8 cellular contexts compared by ENCODE assay signal in the genomic region with DNA sequence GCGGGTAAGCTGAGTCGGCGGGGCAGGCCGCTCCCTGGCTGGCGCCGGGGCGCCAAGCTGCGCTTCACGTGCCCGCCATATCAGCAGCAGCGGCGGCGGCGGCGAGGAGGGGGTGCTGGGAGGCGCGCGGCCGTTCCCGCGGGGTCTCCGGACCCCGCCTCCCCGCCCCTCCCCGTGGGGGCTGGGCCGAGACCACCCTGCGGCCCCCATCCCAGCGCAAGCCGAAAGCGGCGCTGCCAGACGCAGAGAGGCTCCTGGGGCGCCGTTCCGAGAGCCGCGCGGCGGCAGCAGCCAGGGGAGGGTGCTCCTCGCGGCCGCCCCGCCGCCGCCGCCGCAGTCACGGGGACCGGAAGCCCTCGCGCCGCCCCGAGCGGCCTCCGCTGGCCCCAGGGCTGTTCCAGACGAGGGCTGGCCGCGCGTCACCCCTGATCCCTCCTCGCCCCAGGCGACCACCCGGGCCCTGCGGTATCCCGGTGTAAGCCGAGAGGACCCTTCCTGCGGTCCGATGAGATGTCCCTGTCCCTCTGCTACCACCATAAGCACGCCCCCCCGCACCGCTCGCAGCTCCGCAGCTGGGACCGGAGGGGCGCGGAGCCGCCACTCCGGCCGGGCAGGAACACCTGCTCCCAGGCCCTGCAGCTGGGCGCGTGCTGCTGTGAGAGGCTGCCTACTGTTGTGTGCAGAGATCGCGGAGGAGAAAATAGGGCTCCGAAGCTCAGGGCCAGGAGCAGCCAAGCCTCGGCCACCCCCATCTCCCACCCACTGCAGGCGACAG. TPM values are rescaled to one million over a fixed set of nuclear protein-coding genes. Genes with fewer than 3 reads are reported as not detected.
DNase-seq lines count a peak whose midpoint lies in the region; ATAC-seq, FAIRE-seq and TF ChIP-seq lines count a peak whose summit lies in the region.

No MANE protein-coding gene starts in this region.

- peaks cover 0 to 25% (median 13%) of the 10 kb centered on the region in 3 donors for H3K4me1 ChIP-seq in pancreas

- H3K27me3 ChIP-seq in pancreas, result peaks cover 0 to 6% (median 2%) of the 10 kb centered on the region in 4 donors

- no peak for FAIRE-seq in pancreas (lab: Jason Lieb, UNC)

- no peak for TF ChIP-seq CTCF in pancreas (IDR thresholded peaks at IDR 0.05)

- peak; percentile 33 for ATAC-seq in HG03571 (IDR thresholded peaks at IDR 0.05; ENCODE audit: unreplicated experiment)
- peak; percentile 53 for ATAC-seq in activated CD8-positive, alpha-beta T cell treated with anti-CD3 and anti-CD28 coated beads, Interleukin-2, amount 10 ng/mL, durations not matched to agents 7 days and 5 days
- peak; percentile 15 to 30 (median 20) for ATAC-seq in pancreas

- H3K9me3 ChIP-seq in pancreas, result no peaks in the 10 kb centered on the region

- H3K36me3 ChIP-seq in pancreas, result no peaks in the 10 kb centered on the region

- WGBS in pancreas, 2 donors, result 0 to 5% methylated on average over 45 to 85 of the region's 85 CpGs

- CTCF ChIA-PET in activated CD8-positive, alpha-beta T cell treated with anti-CD3 and anti-CD28 coated beads, Interleukin-2, amount 10 ng/mL, durations not matched to agents 7 days and 5 days (lab: Charles Lee), result interaction anchor here (1.4 to 1.6 kb wide), 2 partner anchors 63 to 103 kb away, joined by 3 to 4 read pairs; no protein-coding TSS in a partner anchor

- no peaks in the 10 kb centered on the region for H3K27me3 Mint-ChIP-seq in activated CD8-positive, alpha-beta T cell treated with anti-CD3 and anti-CD28 coated beads, Interleukin-2, amount 10 ng/mL, durations not matched to agents 7 days and 5 days (ENCODE audit: low read depth)

- H3K27ac Mint-ChIP-seq in activated CD8-positive, alpha-beta T cell treated with anti-CD3 and anti-CD28 coated beads, Interleukin-2, amount 10 ng/mL, durations not matched to agents 7 days and 5 days, result peak overlapping the region; percentile 78

- peak; percentile 76 for DNase-seq in activated CD8-positive, alpha-beta memory T cell treated with anti-CD3 and anti-CD28 coated beads for 24 hours
- no peak for DNase-seq in activated CD8-positive, alpha-beta memory T cell treated with anti-CD3 and anti-CD28 coated beads, Interleukin-2, amount 50 U/mL, for 4 hours
- peak; percentile 43 for DNase-seq in activated CD8-positive, alpha-beta T cell treated with anti-CD3 and anti-CD28 coated beads, Interleukin-2, amount 10 ng/mL, durations not matched to agents 7 days and 5 days
- DNase-seq in glomerular visceral epithelial cell (ENCODE audit: extremely low spot score) (peak; percentile 30), pancreas (peak in 5 of 6 donors; percentile 36 to 83 (median 67)), NCI-H446 treated with DMSO at 0.1 percent for 48 hours (lab: John Stamatoyannopoulos, UW) (no peak), DMS114 treated with DMSO at 0.1 percent for 48 hours (lab: John Stamatoyannopoulos, UW; ENCODE audit: unreplicated experiment) (no peak)

- intact Hi-C loops in pancreas (cut with DNase I), result loop anchor here in 2 of 3 donors (10.0 kb wide), 2 partner anchors 50 to 70 kb away; no protein-coding TSS in a partner anchor

- peak overlapping the region; percentile 84 to 92 (median 88) for H3K27ac ChIP-seq in pancreas

- H3K36me3 Mint-ChIP-seq in activated CD8-positive, alpha-beta T cell treated with anti-CD3 and anti-CD28 coated beads, Interleukin-2, amount 10 ng/mL, durations not matched to agents 7 days and 5 days (ENCODE audit: low read depth), result no peaks in the 10 kb centered on the region

- H3K9me3 Mint-ChIP-seq in activated CD8-positive, alpha-beta T cell treated with anti-CD3 and anti-CD28 coated beads, Interleukin-2, amount 10 ng/mL, durations not matched to agents 7 days and 5 days (ENCODE audit: insufficient read depth), result no peaks in the 10 kb centered on the region

- peaks cover 16% of the 10 kb centered on the region for H3K4me1 Mint-ChIP-seq in activated CD8-positive, alpha-beta T cell treated with anti-CD3 and anti-CD28 coated beads, Interleukin-2, amount 10 ng/mL, durations not matched to agents 7 days and 5 days (ENCODE audit: low read depth)

- H3K4me3 ChIP-seq in pancreas, result peak overlapping the region; percentile 11 to 53 (median 30)

- POLR2A ChIA-PET in activated CD8-positive, alpha-beta T cell treated with anti-CD3 and anti-CD28 coated beads, Interleukin-2, amount 10 ng/mL, durations not matched to agents 7 days and 5 days (lab: Charles Lee), result interaction anchor here (0.7 to 2.0 kb wide), 7 partner anchors 8 to 92 kb away, joined by 3 to 9 read pairs (median 4); a partner anchor contains a TSS

- H3K4me3 Mint-ChIP-seq in activated CD8-positive, alpha-beta T cell treated with anti-CD3 and anti-CD28 coated beads, Interleukin-2, amount 10 ng/mL, durations not matched to agents 7 days and 5 days, result peak overlapping the region; percentile 76

RNA-seq across cellular contexts. Expression of a gene that starts 7.4 kb away (rescaled TPM):
- 10 to 100 TPM; 41.5 to 45.5 TPM for total RNA-seq in activated CD8-positive, alpha-beta T cell treated with anti-CD3 and anti-CD28 coated beads, Interleukin-2, amount 10 ng/mL, durations not matched to agents 7 days and 5 days
- total RNA-seq in pancreas, result 10 to 100 TPM in 5 of 6 donors, 1 to 10 TPM in 1; 9.8 to 18.4 (median 13.2) TPM
- 10 to 100 TPM in 1 of 2 donors, 1 to 10 TPM in 1; 6.3 to 14.3 TPM for polyA plus RNA-seq in pancreas

Comparison
In these comparisons a context has a peak if more than half of its experiments do, and no peak if none do; other contexts are left out.
1. DNase-seq: peak in activated CD8-positive, alpha-beta memory T cell treated with anti-CD3 and anti-CD28 coated beads for 24 hours (single experiment), activated CD8-positive, alpha-beta T cell treated with anti-CD3 and anti-CD28 coated beads, Interleukin-2, amount 10 ng/mL, durations not matched to agents 7 days and 5 days (single experiment), glomerular visceral epithelial cell (single experiment) and pancreas (5 of 6); none in activated CD8-positive, alpha-beta memory T cell treated with anti-CD3 and anti-CD28 coated beads, Interleukin-2, amount 50 U/mL, for 4 hours (single experiment), NCI-H446 treated with DMSO at 0.1 percent for 48 hours (single experiment) and DMS114 treated with DMSO at 0.1 percent for 48 hours (single experiment).
2. Peak in every context shown above with its lines, with median percentiles within 50 percentile points of each other: ATAC-seq.